1 cellular context compared by ENCODE assay signal in genomic region chr6:30907758-30908591, GRCh38.
A peak's percentile ranks its signal among the peaks of the same experiment; 100 is the strongest.
TF ChIP-seq lines count a peak whose summit lies in the region.

Gene GTF2H4, plus strand, starts transcription at chr6:30908207.

TF ChIP-seq in K562, 482 proteins besides CTCF, POLR2A, EP300 and RAD21 (continued from another document):
- no peak for TF ChIP-seq ETV6 (IDR thresholded peaks at IDR 0.05; ENCODE audit: borderline replicate concordance in 1 of 2, low read depth in 2 of 2, low read length in 1 of 2)
- no peak for TF ChIP-seq ETV6 (CRISPR knock-in tag; IDR thresholded peaks at IDR 0.05; ENCODE audit: borderline replicate concordance)
- no peak for TF ChIP-seq HOMEZ (CRISPR knock-in tag; IDR thresholded peaks at IDR 0.05)
- TF ChIP-seq ZSCAN29 (IDR thresholded peaks at IDR 0.05): no peak
- no peak for TF ChIP-seq COPS2 (conservative IDR thresholded peaks at IDR 0.05)
- TF ChIP-seq HDGF (IDR thresholded peaks at IDR 0.05): peak; percentile 100
- peak; percentile 75; the same call in 1 of the 2 replicates for TF ChIP-seq DDX20 (tag; IDR thresholded peaks at IDR 0.05; ENCODE audit: low read depth)
- TF ChIP-seq NCOA2 (IDR thresholded peaks at IDR 0.05; ENCODE audit: partially characterized antibody in 2 of 2): no peak
- TF ChIP-seq, protein P1, sequence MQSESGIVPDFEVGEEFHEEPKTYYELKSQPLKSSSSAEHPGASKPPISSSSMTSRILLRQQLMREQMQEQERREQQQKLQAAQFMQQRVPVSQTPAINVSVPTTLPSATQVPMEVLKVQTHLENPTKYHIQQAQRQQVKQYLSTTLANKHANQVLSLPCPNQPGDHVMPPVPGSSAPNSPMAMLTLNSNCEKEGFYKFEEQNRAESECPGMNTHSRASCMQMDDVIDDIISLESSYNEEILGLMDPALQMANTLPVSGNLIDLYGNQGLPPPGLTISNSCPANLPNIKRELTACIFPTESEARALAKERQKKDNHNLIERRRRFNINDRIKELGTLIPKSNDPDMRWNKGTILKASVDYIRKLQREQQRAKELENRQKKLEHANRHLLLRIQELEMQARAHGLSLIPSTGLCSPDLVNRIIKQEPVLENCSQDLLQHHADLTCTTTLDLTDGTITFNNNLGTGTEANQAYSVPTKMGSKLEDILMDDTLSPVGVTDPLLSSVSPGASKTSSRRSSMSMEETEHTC (IDR thresholded peaks at IDR 0.05): peak; percentile 44; the same call in 1 of the 2 replicates
- TF ChIP-seq STAT5A (IDR thresholded peaks at IDR 0.05; ENCODE audit: borderline replicate concordance, low read length): no peak; the same call in 1 of the 2 replicates
- 0 out of 2 replicates have a peak, but pooled peaks have one; percentile 67 for TF ChIP-seq MIER1 (IDR thresholded peaks at IDR 0.05; ENCODE audit: low read depth)
- TF ChIP-seq, protein P2, sequence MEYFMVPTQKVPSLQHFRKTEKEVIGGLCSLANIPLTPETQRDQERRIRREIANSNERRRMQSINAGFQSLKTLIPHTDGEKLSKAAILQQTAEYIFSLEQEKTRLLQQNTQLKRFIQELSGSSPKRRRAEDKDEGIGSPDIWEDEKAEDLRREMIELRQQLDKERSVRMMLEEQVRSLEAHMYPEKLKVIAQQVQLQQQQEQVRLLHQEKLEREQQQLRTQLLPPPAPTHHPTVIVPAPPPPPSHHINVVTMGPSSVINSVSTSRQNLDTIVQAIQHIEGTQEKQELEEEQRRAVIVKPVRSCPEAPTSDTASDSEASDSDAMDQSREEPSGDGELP (CRISPR knock-in tag; IDR thresholded peaks at IDR 0.05; ENCODE audit: borderline replicate concordance): peak; percentile 94
- no peak for TF ChIP-seq ZNF668 (CRISPR knock-in tag; IDR thresholded peaks at IDR 0.05)
- peak; percentile 71 to 94; a peak in 2 of 4 replicates for TF ChIP-seq TEAD1 (CRISPR knock-in tag; IDR thresholded peaks at IDR 0.05)
- no peak for TF ChIP-seq CBFA2T3 (IDR thresholded peaks at IDR 0.05)
- peak; percentile 97 for TF ChIP-seq ZNF644 (tag; IDR thresholded peaks at IDR 0.05; ENCODE audit: low read depth)
- TF ChIP-seq, protein P3, sequence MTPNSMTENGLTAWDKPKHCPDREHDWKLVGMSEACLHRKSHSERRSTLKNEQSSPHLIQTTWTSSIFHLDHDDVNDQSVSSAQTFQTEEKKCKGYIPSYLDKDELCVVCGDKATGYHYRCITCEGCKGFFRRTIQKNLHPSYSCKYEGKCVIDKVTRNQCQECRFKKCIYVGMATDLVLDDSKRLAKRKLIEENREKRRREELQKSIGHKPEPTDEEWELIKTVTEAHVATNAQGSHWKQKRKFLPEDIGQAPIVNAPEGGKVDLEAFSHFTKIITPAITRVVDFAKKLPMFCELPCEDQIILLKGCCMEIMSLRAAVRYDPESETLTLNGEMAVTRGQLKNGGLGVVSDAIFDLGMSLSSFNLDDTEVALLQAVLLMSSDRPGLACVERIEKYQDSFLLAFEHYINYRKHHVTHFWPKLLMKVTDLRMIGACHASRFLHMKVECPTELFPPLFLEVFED (CRISPR knock-in tag; conservative IDR thresholded peaks at IDR 0.05): peak; percentile 84; the same call in 1 of the 2 replicates
- TF ChIP-seq ZNF324 (CRISPR knock-in tag; IDR thresholded peaks at IDR 0.05): no peak
- no peak for TF ChIP-seq YBX1 (IDR thresholded peaks at IDR 0.05)
- no peak for TF ChIP-seq ZNF23 (CRISPR knock-in tag; IDR thresholded peaks at IDR 0.05)
- TF ChIP-seq SIN3A (IDR thresholded peaks at IDR 0.05; ENCODE audit: borderline replicate concordance in 2 of 2, control insufficient read depth in 1 of 2, low read depth in 2 of 2, low read length in 2 of 2): peak; percentile 88 to 94; a peak in 2 of 4 replicates
- TF ChIP-seq NR2F6 (CRISPR knock-in tag; IDR thresholded peaks at IDR 0.05): no peak
- no peak for TF ChIP-seq E2F3 (CRISPR knock-in tag; IDR thresholded peaks at IDR 0.05)
- 0 out of 2 replicates have a peak, but pooled peaks have one; percentile 10 for TF ChIP-seq KLF16 (IDR thresholded peaks at IDR 0.05)
- 0 out of 2 replicates have a peak, but pooled peaks have one; percentile 43 for TF ChIP-seq ELF2 (CRISPR knock-in tag; IDR thresholded peaks at IDR 0.05)
- TF ChIP-seq, protein P4, sequence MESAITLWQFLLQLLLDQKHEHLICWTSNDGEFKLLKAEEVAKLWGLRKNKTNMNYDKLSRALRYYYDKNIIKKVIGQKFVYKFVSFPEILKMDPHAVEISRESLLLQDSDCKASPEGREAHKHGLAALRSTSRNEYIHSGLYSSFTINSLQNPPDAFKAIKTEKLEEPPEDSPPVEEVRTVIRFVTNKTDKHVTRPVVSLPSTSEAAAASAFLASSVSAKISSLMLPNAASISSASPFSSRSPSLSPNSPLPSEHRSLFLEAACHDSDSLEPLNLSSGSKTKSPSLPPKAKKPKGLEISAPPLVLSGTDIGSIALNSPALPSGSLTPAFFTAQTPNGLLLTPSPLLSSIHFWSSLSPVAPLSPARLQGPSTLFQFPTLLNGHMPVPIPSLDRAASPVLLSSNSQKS (CRISPR knock-in tag; IDR thresholded peaks at IDR 0.05): no peak
- TF ChIP-seq NR3C1 (CRISPR knock-in tag; IDR thresholded peaks at IDR 0.05): no peak
- TF ChIP-seq CBX3 (IDR thresholded peaks at IDR 0.05; ENCODE audit: borderline replicate concordance in 1 of 2, low read length in 2 of 2): peak in 1 of 2 experiments; percentile 75; a peak in 2 of 3 replicates
- TF ChIP-seq PURB (CRISPR knock-in tag; IDR thresholded peaks at IDR 0.05; ENCODE audit: low read depth): no peak
- peak; percentile 78; the same call in 1 of the 2 replicates for TF ChIP-seq SREBF1 (IDR thresholded peaks at IDR 0.05; ENCODE audit: borderline replicate concordance, low read depth, low read length)
- TF ChIP-seq CUX1 (CRISPR knock-in tag; IDR thresholded peaks at IDR 0.05): no peak
- peak; percentile 78; the same call in 1 of the 2 replicates for TF ChIP-seq TCF7 (IDR thresholded peaks at IDR 0.05; ENCODE audit: borderline replicate concordance)
- no peak for TF ChIP-seq CBFA2T2 (conservative IDR thresholded peaks at IDR 0.05)
- no peak for TF ChIP-seq MEIS2 (IDR thresholded peaks at IDR 0.05; ENCODE audit: partially characterized antibody)
